In genomic region chr19:2458760-2459159, GRCh38 we compare ENCODE assay signal across 7 cellular contexts. TPM values are rescaled to one million over a fixed set of nuclear protein-coding genes. Genes with fewer than 3 reads are reported as not detected.
DNase-seq lines count a peak whose midpoint lies in the region; ATAC-seq, FAIRE-seq and TF ChIP-seq lines count a peak whose summit lies in the region.
"Not testable (repeated sequence)": the region's sequence is repeated elsewhere in the genome, so short reads cannot be mapped to it uniquely, and the experiment has no call there.

No MANE protein-coding gene starts in this region.

- not testable (repeated sequence) for TF ChIP-seq RAD21 in HepG2 (CRISPR knock-in tag; IDR thresholded peaks at IDR 0.05); liver (IDR thresholded peaks at IDR 0.05)

- in situ Hi-C loops in HepG2 (cut with HindIII; ENCODE audit: extremely low pct_ligation_motif_present, low pct_unique_long_range_greater_than_20kb): not testable (repeated sequence)

- TF ChIP-seq POLR2A in HepG2 (IDR thresholded peaks at IDR 0.05; ENCODE audit: insufficient read depth in 1 of 2, low read depth in 2 of 2, low read length in 2 of 2); right lobe of liver (IDR thresholded peaks at IDR 0.05): not testable (repeated sequence)

- peak; percentile 20 for DNase-seq in RPMI8226
- DNase-seq in RWPE1 (ENCODE audit: low spot score); HepG2 (ENCODE audit: low spot score): not testable (repeated sequence)
- peak; percentile 30 for DNase-seq in kidney tubule cell (ENCODE audit: low spot score)
- DNase-seq in left lobe of liver (ENCODE audit: low spot score): peak; percentile 81
- DNase-seq in right lobe of liver: peak; percentile 50 to 83 (median 69)

- not testable (repeated sequence) for H3K4me2 ChIP-seq in HepG2 (ENCODE audit: low read depth, low read length)

- not testable (repeated sequence) for H3K9ac ChIP-seq in HepG2 (ENCODE audit: insufficient read depth, low read depth, low read length); liver (ENCODE audit: low read depth in 1 of 2, low read length in 2 of 2)

- not testable (repeated sequence) for H4K20me1 ChIP-seq in HepG2 (ENCODE audit: insufficient read depth, low read length)

- intact Hi-C loops in HepG2 (cut with micrococcal nuclease; ENCODE audit: unreplicated experiment); right lobe of liver (cut with DNase I): not testable (repeated sequence)

- 36% methylated on average over 9 of the region's 11 CpGs for WGBS in HepG2 (ENCODE audit: low lambda C conversion rate)
- WGBS in liver: 45% methylated on average over 11 of the region's 11 CpGs
- WGBS in right lobe of liver (ENCODE audit: insufficient coverage, low coverage, low lambda C conversion rate, missing lambda C conversion rate): 31% methylated on average over 7 of the region's 11 CpGs

- H3K4me1 ChIP-seq in HepG2 (ENCODE audit: insufficient read depth, low read length) (peaks cover 69% of the 10 kb centered on the region), liver (ENCODE audit: control insufficient read depth in 4 of 4, insufficient read depth in 4 of 4, low read length in 3 of 4) (peaks cover 16 to 34% (median 27%) of the 10 kb centered on the region in 4 donors), right lobe of liver (peaks cover 0 to 33% (median 7%) of the 10 kb centered on the region in 4 donors)

- H3K27ac ChIP-seq in RWPE1 (peak overlapping the region; percentile 89), right lobe of liver (peak overlapping the region in 2 of 3 donors; percentile 22 to 61)
- H3K27ac ChIP-seq in HepG2 (ENCODE audit: extremely low read length, insufficient read depth, low read length); liver (ENCODE audit: low read depth in 1 of 2, low read length in 2 of 2): not testable (repeated sequence)

- not testable (repeated sequence) for TF ChIP-seq EP300 in HepG2 (IDR thresholded peaks at IDR 0.05; ENCODE audit: low read depth in 2 of 2, low read length in 2 of 2); HepG2 (CRISPR knock-in tag; IDR thresholded peaks at IDR 0.05; ENCODE audit: borderline replicate concordance)

- H2AFZ ChIP-seq in HepG2 (ENCODE audit: low read length): not testable (repeated sequence)

- POLR2A ChIA-PET in RWPE1 (lab: Yijun Ruan, JAX; ENCODE audit: low non-redundant PET): not testable (repeated sequence)
- POLR2A ChIA-PET in HepG2 (lab: Yijun Ruan, JAX): interaction anchor here (0.8 to 3.5 kb wide), 4 partner anchors 15 to 82 kb away, joined by 3 to 49 read pairs (median 20); partner anchors contain the start of genes GADD45B and TIMM13

- ATAC-seq in left lobe of liver (peak; percentile 9), right lobe of liver (peak in 3 of 4 donors; percentile 3 to 12 (median 6))
- not testable (repeated sequence) for ATAC-seq in HepG2

- H3K36me3 ChIP-seq in HepG2 (replicated peaks in 1 of 2; ENCODE audit: control insufficient read depth in 1 of 2, insufficient read depth in 2 of 2, low read length in 2 of 2); liver (ENCODE audit: control insufficient read depth in 4 of 4, insufficient read depth in 3 of 4, low read depth in 1 of 4, low read length in 3 of 4); right lobe of liver: not testable (repeated sequence)

- not testable (repeated sequence) for H3K4me3 ChIP-seq in HepG2 (replicated peaks in 1 of 3; ENCODE audit: insufficient read depth in 1 of 3, low read depth in 2 of 3, low read length in 3 of 3); liver (ENCODE audit: low read depth in 1 of 3, low read length in 3 of 3); right lobe of liver

- CTCF ChIA-PET in RWPE1 (lab: Yijun Ruan, JAX): interaction anchor here (0.7 kb wide), 1 partner anchor 43 kb away, joined by 4 read pairs; no protein-coding TSS in a partner anchor
- CTCF ChIA-PET in HepG2 (lab: Yijun Ruan, JAX; ENCODE audit: low intra/inter-chr PET ratio, low total read pairs): not testable (repeated sequence)

- FAIRE-seq in HepG2 (lab: Jason Lieb, UNC): not testable (repeated sequence)

- H3K9me3 ChIP-seq in HepG2 (ENCODE audit: low read length); liver (ENCODE audit: control insufficient read depth in 4 of 4, low read length in 3 of 4); right lobe of liver: not testable (repeated sequence)

- peaks cover 29% of the 10 kb centered on the region for H3K79me2 ChIP-seq in HepG2 (ENCODE audit: insufficient read depth, low read length)

- not testable (repeated sequence) for TF ChIP-seq CTCF in RWPE1 (conservative IDR thresholded peaks at IDR 0.05; ENCODE audit: low read depth); HepG2 (CRISPR knock-in tag; IDR thresholded peaks at IDR 0.05); liver (IDR thresholded peaks at IDR 0.05; ENCODE audit: low read depth, low read length, missing input control); right lobe of liver (IDR thresholded peaks at IDR 0.05)

- not testable (repeated sequence) for BruUV-seq in HepG2 (replicated peaks; lab: Mats Ljungman, UMichigan)

- H3K27me3 ChIP-seq in HepG2 (ENCODE audit: control insufficient read depth in 1 of 2, insufficient read depth in 2 of 2, low read length in 2 of 2); liver (ENCODE audit: control insufficient read depth in 4 of 4, insufficient read depth in 4 of 4, low read length in 3 of 4); right lobe of liver: not testable (repeated sequence)

RNA-seq across cellular contexts. Expression of gene LMNB2, which starts 2.0 kb away (rescaled TPM):
- 7.4 TPM for total RNA-seq in left lobe of liver
- 93.6 and 105 TPM in 2 replicates for total RNA-seq in HepG2 (2016; rRNA removed; fragmentation: Illumina TruSeq; extraction: Trizol)
- 8.6 and 9.2 TPM in 2 replicates for total RNA-seq in HepG2 (2016; cell fraction: cytosol; rRNA removed; fragmentation: Illumina TruSeq; extraction: Trizol; ENCODE audit: low read depth)
- 80.4 and 107 TPM in 2 replicates for total RNA-seq in HepG2 (2016; cell fraction: insoluble cytoplasmic fraction; rRNA removed; fragmentation: Illumina TruSeq; extraction: Trizol)
- 34.1 and 36.1 TPM in 2 replicates for total RNA-seq in HepG2 (2016; cell fraction: membrane; rRNA removed; fragmentation: Illumina TruSeq; extraction: Trizol)
- 44.6 and 52.0 TPM in 2 replicates for total RNA-seq in HepG2 (2016; cell fraction: nucleus; rRNA removed; fragmentation: Illumina TruSeq; extraction: Trizol)
- polyA plus RNA-seq in HepG2 (2011; rRNA removed): 77.2 and 89.7 TPM in 2 replicates
- polyA plus RNA-seq in HepG2 (2011; cell fraction: cytosol; rRNA removed): 83.5 and 98.7 TPM in 2 replicates
- polyA plus RNA-seq in HepG2 (2011; cell fraction: nucleus; rRNA removed): 75.2 and 87.6 TPM in 2 replicates
- 40.0 and 41.8 TPM in 2 replicates for polyA plus RNA-seq in HepG2 (2012)
- 7.1 and 7.6 TPM in 2 replicates for polyA plus RNA-seq in HepG2 (2016; cell fraction: cytosol; fragmentation: Illumina TruSeq; extraction: Trizol; ENCODE audit: low read depth)
- 74.9 and 86.7 TPM in 2 replicates for polyA plus RNA-seq in HepG2 (2016; cell fraction: insoluble cytoplasmic fraction; fragmentation: Illumina TruSeq; extraction: Trizol; ENCODE audit: low read depth)
- 19.0 and 21.3 TPM in 2 replicates for polyA plus RNA-seq in HepG2 (2016; cell fraction: membrane; fragmentation: Illumina TruSeq; extraction: Trizol; ENCODE audit: low read depth)
- 75.4 and 76.1 TPM in 2 replicates for polyA plus RNA-seq in HepG2 (2016; cell fraction: nucleus; fragmentation: Illumina TruSeq; extraction: Trizol; ENCODE audit: insufficient read depth, low read depth)
- polyA minus RNA-seq in HepG2 (2011; rRNA and poly(A)+ RNA removed; ENCODE audit: low replicate concordance): 106 and 107 TPM in 2 replicates
- polyA minus RNA-seq in HepG2 (2011; cell fraction: cytosol; rRNA and poly(A)+ RNA removed): 35.3 and 37.2 TPM in 2 replicates
- 14.4 and 16.7 TPM in 2 replicates for polyA minus RNA-seq in HepG2 (2011; cell fraction: nucleus; rRNA and poly(A)+ RNA removed)
- total RNA-seq in liver: 10 to 100 TPM in 1 of 2 donors, 1 to 10 TPM in 1; 5.6 to 38.5 TPM
- polyA plus RNA-seq in liver: 1 to 10 TPM in 1 of 2 donors, under 1 TPM in 1; 0.97 to 6.2 TPM
- 10 to 100 TPM in 1 of 6 experiments, 1 to 10 TPM in 5; 4.6 to 11.6 (median 7.1) TPM for total RNA-seq in right lobe of liver

RNA-seq across cellular contexts. Expression of gene GADD45B, which starts 17.2 kb away (rescaled TPM):
- total RNA-seq in left lobe of liver (52.1 TPM), HepG2 (2016; rRNA removed; fragmentation: Illumina TruSeq; extraction: Trizol) (3.2 and 4.6 TPM in 2 replicates), liver (10 to 100 TPM; 11.6 to 81.3 TPM), right lobe of liver (100 to 1,000 TPM in 4 of 6 experiments, 10 to 100 TPM in 2; 39.0 to 176 (median 127) TPM)
- 0.71 and 0.91 TPM in 2 replicates for total RNA-seq in HepG2 (2016; cell fraction: cytosol; rRNA removed; fragmentation: Illumina TruSeq; extraction: Trizol; ENCODE audit: low read depth)
- 3.2 and 6.0 TPM in 2 replicates for total RNA-seq in HepG2 (2016; cell fraction: insoluble cytoplasmic fraction; rRNA removed; fragmentation: Illumina TruSeq; extraction: Trizol)
- total RNA-seq in HepG2 (2016; cell fraction: membrane; rRNA removed; fragmentation: Illumina TruSeq; extraction: Trizol): 1.8 TPM in 2 replicates
- total RNA-seq in HepG2 (2016; cell fraction: nucleus; rRNA removed; fragmentation: Illumina TruSeq; extraction: Trizol): 7.3 and 7.6 TPM in 2 replicates
- polyA plus RNA-seq in HepG2 (2011; rRNA removed) (34.1 and 40.4 TPM in 2 replicates), liver (10 to 100 TPM; 83.4 to 86.3 TPM)
- polyA plus RNA-seq in HepG2 (2011; cell fraction: cytosol; rRNA removed): 40.0 and 43.7 TPM in 2 replicates
- 66.8 and 77.1 TPM in 2 replicates for polyA plus RNA-seq in HepG2 (2011; cell fraction: nucleus; rRNA removed)
- polyA plus RNA-seq in HepG2 (2012): 11.3 and 22.4 TPM in 2 replicates
- polyA plus RNA-seq in HepG2 (2016; cell fraction: cytosol; fragmentation: Illumina TruSeq; extraction: Trizol; ENCODE audit: low read depth): 1.5 and 1.7 TPM in 2 replicates
- 5.5 and 5.8 TPM in 2 replicates for polyA plus RNA-seq in HepG2 (2016; cell fraction: insoluble cytoplasmic fraction; fragmentation: Illumina TruSeq; extraction: Trizol; ENCODE audit: low read depth)
- polyA plus RNA-seq in HepG2 (2016; cell fraction: membrane; fragmentation: Illumina TruSeq; extraction: Trizol; ENCODE audit: low read depth): 2.3 and 2.5 TPM in 2 replicates
- polyA plus RNA-seq in HepG2 (2016; cell fraction: nucleus; fragmentation: Illumina TruSeq; extraction: Trizol; ENCODE audit: insufficient read depth, low read depth): 16.6 and 21.3 TPM in 2 replicates
- polyA minus RNA-seq in HepG2 (2011; rRNA and poly(A)+ RNA removed; ENCODE audit: low replicate concordance): 22.5 and 88.0 TPM in 2 replicates
- 12.3 and 15.6 TPM in 2 replicates for polyA minus RNA-seq in HepG2 (2011; cell fraction: cytosol; rRNA and poly(A)+ RNA removed)
- polyA minus RNA-seq in HepG2 (2011; cell fraction: nucleus; rRNA and poly(A)+ RNA removed): 35.0 and 45.0 TPM in 2 replicates

RNA-seq across cellular contexts. Expression of gene TIMM13, which starts 31.4 kb away (rescaled TPM):
- 63.9 TPM for total RNA-seq in left lobe of liver
- 108 and 116 TPM in 2 replicates for total RNA-seq in HepG2 (2016; rRNA removed; fragmentation: Illumina TruSeq; extraction: Trizol)
- total RNA-seq in HepG2 (2016; cell fraction: cytosol; rRNA removed; fragmentation: Illumina TruSeq; extraction: Trizol; ENCODE audit: low read depth): 78.9 and 87.4 TPM in 2 replicates
- 115 and 120 TPM in 2 replicates for total RNA-seq in HepG2 (2016; cell fraction: insoluble cytoplasmic fraction; rRNA removed; fragmentation: Illumina TruSeq; extraction: Trizol)
- 123 and 146 TPM in 2 replicates for total RNA-seq in HepG2 (2016; cell fraction: membrane; rRNA removed; fragmentation: Illumina TruSeq; extraction: Trizol)
- total RNA-seq in HepG2 (2016; cell fraction: nucleus; rRNA removed; fragmentation: Illumina TruSeq; extraction: Trizol): 37.3 and 42.3 TPM in 2 replicates
- polyA plus RNA-seq in HepG2 (2011; rRNA removed): 48.4 and 62.5 TPM in 2 replicates
- 60.7 and 102 TPM in 2 replicates for polyA plus RNA-seq in HepG2 (2011; cell fraction: cytosol; rRNA removed)
- polyA plus RNA-seq in HepG2 (2011; cell fraction: nucleus; rRNA removed): 41.6 and 44.7 TPM in 2 replicates
- polyA plus RNA-seq in HepG2 (2012): 50.3 and 65.0 TPM in 2 replicates
- polyA plus RNA-seq in HepG2 (2016; cell fraction: cytosol; fragmentation: Illumina TruSeq; extraction: Trizol; ENCODE audit: low read depth): 94.9 and 117 TPM in 2 replicates
- polyA plus RNA-seq in HepG2 (2016; cell fraction: insoluble cytoplasmic fraction; fragmentation: Illumina TruSeq; extraction: Trizol; ENCODE audit: low read depth): 117 and 124 TPM in 2 replicates
- polyA plus RNA-seq in HepG2 (2016; cell fraction: membrane; fragmentation: Illumina TruSeq; extraction: Trizol; ENCODE audit: low read depth): 122 and 128 TPM in 2 replicates
- polyA plus RNA-seq in HepG2 (2016; cell fraction: nucleus; fragmentation: Illumina TruSeq; extraction: Trizol; ENCODE audit: insufficient read depth, low read depth): 84.2 and 86.9 TPM in 2 replicates
- 23.6 and 42.8 TPM in 2 replicates for polyA minus RNA-seq in HepG2 (2011; rRNA and poly(A)+ RNA removed; ENCODE audit: low replicate concordance)
- 18.8 and 24.2 TPM in 2 replicates for polyA minus RNA-seq in HepG2 (2011; cell fraction: cytosol; rRNA and poly(A)+ RNA removed)
- polyA minus RNA-seq in HepG2 (2011; cell fraction: nucleus; rRNA and poly(A)+ RNA removed): 17.2 and 19.7 TPM in 2 replicates
- 10 to 100 TPM; 21.6 to 28.0 TPM for total RNA-seq in liver
- 100 to 1,000 TPM in 1 of 2 donors, 10 to 100 TPM in 1; 58.8 to 137 TPM for polyA plus RNA-seq in liver
- 10 to 100 TPM; 35.5 to 59.8 (median 51.1) TPM for total RNA-seq in right lobe of liver
